In genomic region chr3:197241173-197241572, GRCh38 we compare ENCODE assay signal across 22 cellular contexts. TPM values are rescaled to one million over a fixed set of nuclear protein-coding genes. Genes with fewer than 3 reads are reported as not detected.
DNase-seq lines count a peak whose midpoint lies in the region; ATAC-seq, FAIRE-seq and TF ChIP-seq lines count a peak whose summit lies in the region.
"Had no signal": no experiment of that assay in that cellular context is flagged by ENCODE, and none has a peak within 500 bp of the region (broad histone marks: within the 10 kb centered on the region; RNA-seq: fewer than 3 reads in every experiment).

No MANE protein-coding gene starts in this region.

- no peak for TF ChIP-seq POLR2A in esophagus squamous epithelium (IDR thresholded peaks at IDR 0.05)

- H3K9me3 Mint-ChIP-seq in astrocyte (ENCODE audit: unreplicated experiment) = peaks cover 27% of the 10 kb centered on the region
- H3K9me3 Mint-ChIP-seq in osteocyte (ENCODE audit: unreplicated experiment) = peaks cover 43% of the 10 kb centered on the region
- peaks cover 9% of the 10 kb centered on the region for H3K9me3 Mint-ChIP-seq in activated T-helper 17 cell treated with anti-CD3 and anti-CD28 coated beads, Interleukin-2, amount 50 U/mL, for 72 hours

- TF ChIP-seq CTCF in HEK293 (tag by site-specific recombination; IDR thresholded peaks at IDR 0.05) (no peak), astrocyte (IDR thresholded peaks at IDR 0.05; ENCODE audit: insufficient read depth, low read depth, low read length) (no peak), fibroblast of villous mesenchyme (IDR thresholded peaks at IDR 0.05; ENCODE audit: insufficient read depth, low read depth, low read length) (no peak), osteocyte (IDR thresholded peaks at IDR 0.05) (no peak), esophagus squamous epithelium (IDR thresholded peaks at IDR 0.05) (no peak)

- H3K27ac ChIP-seq in HEK293 (ENCODE audit: extremely low read depth, low read depth, low read length) = no peak overlapping the region
- no peak overlapping the region for H3K27ac ChIP-seq in astrocyte (ENCODE audit: low read depth, low read length)
- no peak overlapping the region for H3K27ac ChIP-seq in esophagus squamous epithelium
- H3K27ac ChIP-seq: BLaER1, PC-9, SJCRH30 had no signal

- H3K27me3 ChIP-seq in astrocyte (ENCODE audit: insufficient read depth, low read length) (no peaks in the 10 kb centered on the region), esophagus squamous epithelium (no peaks in the 10 kb centered on the region)
- H3K27me3 ChIP-seq: BLaER1, SJCRH30 had no signal

- H3K9me3 ChIP-seq in HEK293 (ENCODE audit: control insufficient read depth, insufficient read depth, low read depth, low read length) = no peaks in the 10 kb centered on the region
- H3K9me3 ChIP-seq in astrocyte (ENCODE audit: insufficient read depth, low read depth, low read length) = peaks cover 13% of the 10 kb centered on the region
- peaks cover 4 to 28% (median 28%) of the 10 kb centered on the region in 3 donors for H3K9me3 ChIP-seq in esophagus squamous epithelium

- H2AFZ ChIP-seq in astrocyte (ENCODE audit: low read depth, low read length) = no peak overlapping the region
- H2AFZ ChIP-seq: PC-9 had no signal

- H3K27me3 Mint-ChIP-seq in astrocyte (ENCODE audit: low read depth, unreplicated experiment) (no peaks in the 10 kb centered on the region), osteocyte (ENCODE audit: unreplicated experiment) (no peaks in the 10 kb centered on the region)
- H3K27me3 Mint-ChIP-seq in activated T-helper 17 cell treated with anti-CD3 and anti-CD28 coated beads, Interleukin-2, amount 50 U/mL, for 72 hours = no peaks in the 10 kb centered on the region
- H3K27me3 Mint-ChIP-seq: CD4-positive, CD25-positive, alpha-beta regulatory T cell had no signal

- H3K36me3 ChIP-seq in HEK293 (ENCODE audit: control insufficient read depth in 2 of 2, insufficient read depth in 1 of 2, low read length in 2 of 2) = peaks cover 0 to 11% of the 10 kb centered on the region in 2 experiments; a peak in 1 of 3 replicates
- H3K36me3 ChIP-seq in astrocyte (ENCODE audit: insufficient read depth, low read length) = peaks cover 28% of the 10 kb centered on the region
- H3K36me3 ChIP-seq in esophagus squamous epithelium = peaks cover 0 to 38% (median 0%) of the 10 kb centered on the region in 3 donors

- H3K27ac Mint-ChIP-seq in astrocyte (ENCODE audit: unreplicated experiment) = no peak overlapping the region
- H3K27ac Mint-ChIP-seq in osteocyte (ENCODE audit: unreplicated experiment) = peak overlapping the region; percentile 38
- no peak overlapping the region for H3K27ac Mint-ChIP-seq in activated T-helper 17 cell treated with anti-CD3 and anti-CD28 coated beads, Interleukin-2, amount 50 U/mL, for 72 hours

- intact Hi-C loops in esophagus squamous epithelium (cut with DNase I) = no loop called here

- H3K4me1 ChIP-seq in HEK293 (ENCODE audit: control insufficient read depth, insufficient read depth, low read length) (no peaks in the 10 kb centered on the region), astrocyte (ENCODE audit: insufficient read depth, low read length) (peaks cover 4% of the 10 kb centered on the region), esophagus squamous epithelium (peaks cover 0 to 2% (median 0%) of the 10 kb centered on the region in 3 donors)
- H3K4me1 ChIP-seq: BLaER1, SJCRH30 had no signal

- CTCF ChIA-PET in HEK293 (lab: Yijun Ruan, JAX) = no interaction called here

- H4K20me1 ChIP-seq in astrocyte (ENCODE audit: insufficient read depth, low read length) = peaks cover 99% of the 10 kb centered on the region

- no peak for FAIRE-seq in astrocyte (lab: Jason Lieb, UNC)
- FAIRE-seq: A204.1, GM12892 had no signal

- H3K4me2 ChIP-seq in astrocyte (ENCODE audit: low read length) = no peak overlapping the region
- H3K4me2 ChIP-seq: BLaER1, PC-9 had no signal

- DNase-seq in astrocyte (ENCODE audit: low read depth) = peak; percentile 39
- peak; percentile 70 for DNase-seq in fibroblast of villous mesenchyme (ENCODE audit: low read depth)
- DNase-seq in osteocyte (ENCODE audit: extremely low spot score, unreplicated experiment) = no peak
- no peak for DNase-seq in A172 (ENCODE audit: low spot score)
- DNase-seq in esophagus squamous epithelium (lab: John Stamatoyannopoulos, UW) = no peak
- DNase-seq: CD4-positive, CD25-positive, alpha-beta regulatory T cell; DMS153; DND-41; Karpas-422; NCI-H1048; NCI-H1417; NCI-H1694; NCI-H2029 treated with DMSO at 0.1 percent for 48 hours; NCI-H526 treated with DMSO at 0.1 percent for 48 hours; PC-9; SJCRH30 had no signal

- H3K4me3 Mint-ChIP-seq in astrocyte (ENCODE audit: unreplicated experiment) = no peak overlapping the region
- no peak overlapping the region for H3K4me3 Mint-ChIP-seq in osteocyte (ENCODE audit: unreplicated experiment)
- no peak overlapping the region for H3K4me3 Mint-ChIP-seq in activated T-helper 17 cell treated with anti-CD3 and anti-CD28 coated beads, Interleukin-2, amount 50 U/mL, for 72 hours

- H3K4me3 ChIP-seq in HEK293 (ENCODE audit: low read depth, low read length) (no peak overlapping the region), astrocyte (ENCODE audit: insufficient read depth, low read depth, low read length) (no peak overlapping the region), fibroblast of villous mesenchyme (ENCODE audit: low read depth, low read length) (no peak overlapping the region), esophagus squamous epithelium (no peak overlapping the region)
- H3K4me3 ChIP-seq: BLaER1, PC-9, SJCRH30 had no signal

- ATAC-seq in activated T-helper 17 cell treated with anti-CD3 and anti-CD28 coated beads, Interleukin-2, amount 50 U/mL, for 72 hours (replicated peaks) = no peak
- ATAC-seq: Right ventricle myocardium inferior had no signal

- peaks cover 28% of the 10 kb centered on the region for H3K4me1 Mint-ChIP-seq in astrocyte (ENCODE audit: low read depth, unreplicated experiment)
- peaks cover 34% of the 10 kb centered on the region for H3K4me1 Mint-ChIP-seq in osteocyte (ENCODE audit: unreplicated experiment)
- H3K4me1 Mint-ChIP-seq in activated T-helper 17 cell treated with anti-CD3 and anti-CD28 coated beads, Interleukin-2, amount 50 U/mL, for 72 hours = peaks cover 23% of the 10 kb centered on the region

- no peak overlapping the region for H3K9ac ChIP-seq in astrocyte (ENCODE audit: low read length)
- H3K9ac ChIP-seq: BLaER1 had no signal

- POLR2A ChIA-PET in HEK293 (lab: Yijun Ruan, JAX) = no interaction called here

- 93 to 96% methylated on average over 2 of the region's 2 CpGs for WGBS in esophagus squamous epithelium, 2 donors

- peaks cover 100% of the 10 kb centered on the region for H3K79me2 ChIP-seq in astrocyte (ENCODE audit: insufficient read depth, low read length)

- peaks cover 54% of the 10 kb centered on the region for H3K36me3 Mint-ChIP-seq in astrocyte (ENCODE audit: low read depth, unreplicated experiment)
- H3K36me3 Mint-ChIP-seq in osteocyte (ENCODE audit: unreplicated experiment) = peaks cover 59% of the 10 kb centered on the region
- H3K36me3 Mint-ChIP-seq in activated T-helper 17 cell treated with anti-CD3 and anti-CD28 coated beads, Interleukin-2, amount 50 U/mL, for 72 hours (ENCODE audit: low read depth) = peaks cover 47% of the 10 kb centered on the region

TF ChIP-seq in HEK293, 187 proteins besides CTCF, POLR2A, EP300 and RAD21:
- TF ChIP-seq ZFP41 (tag by site-specific recombination; IDR thresholded peaks at IDR 0.05; ENCODE audit: borderline replicate concordance) (no peak), PRDM6 (tag by site-specific recombination; IDR thresholded peaks at IDR 0.05) (peak; percentile 62)

RNA-seq across cellular contexts. Expression of gene DLG1, which starts 57.2 kb away (rescaled TPM):
- 161 and 210 TPM in 2 replicates for total RNA-seq in astrocyte
- 51.9 and 87.7 TPM in 2 replicates for total RNA-seq in fibroblast of villous mesenchyme
- total RNA-seq in osteocyte = 168 and 171 TPM in 2 replicates
- 10 to 100 TPM; 64.5 to 64.7 TPM for total RNA-seq in activated T-helper 17 cell treated with anti-CD3 and anti-CD28 coated beads, Interleukin-2, amount 50 U/mL, for 72 hours
- total RNA-seq in A172 (2014; rRNA removed; shearing (Covaris generic)) = 144 and 148 TPM in 2 replicates
- total RNA-seq in esophagus squamous epithelium = 100 to 1,000 TPM; 103 to 150 (median 122) TPM

Comparison
In these comparisons a context has a peak if more than half of its experiments do, and no peak if none do; other contexts are left out.
1. DNase-seq: peak in astrocyte (single experiment) and fibroblast of villous mesenchyme (single experiment); none in osteocyte (single experiment), A172 (single experiment) and esophagus squamous epithelium (single experiment).